Comparison of ENCODE assay signal across 17 cellular contexts in genomic region chr1:2442676-2443075, GRCh38. TPM values are rescaled to one million over a fixed set of nuclear protein-coding genes. Genes with fewer than 3 reads are reported as not detected.
A peak's percentile ranks its signal among the peaks of the same experiment; 100 is the strongest.
DNase-seq lines count a peak whose midpoint lies in the region; ATAC-seq and TF ChIP-seq lines count a peak whose summit lies in the region.
"Had no signal": no experiment of that assay in that cellular context is flagged by ENCODE, and none has a peak within 500 bp of the region (broad histone marks: within the 10 kb centered on the region; RNA-seq: fewer than 3 reads in every experiment).

No MANE protein-coding gene starts in this region.

- H3K4me3 Mint-ChIP-seq in central memory CD8-positive, alpha-beta T cell: peak overlapping the region; percentile 6
- H3K4me3 Mint-ChIP-seq in nephron: peak overlapping the region; percentile 50 to 64 (median 56)
- H3K4me3 Mint-ChIP-seq: GM23338 had no signal

- no peak for TF ChIP-seq POLR2A in thyroid gland (IDR thresholded peaks at IDR 0.05)

- intact Hi-C loops in thyroid gland (cut with DNase I): no loop called here

- CTCF ChIA-PET in RWPE1 (lab: Yijun Ruan, JAX): interaction anchor here (0.7 kb wide), 1 partner anchor 720 kb away, joined by 3 read pairs; no protein-coding TSS in a partner anchor

- H3K36me3 ChIP-seq in thyroid gland: no peaks in the 10 kb centered on the region
- no peaks in the 10 kb centered on the region for H3K36me3 ChIP-seq in H7 (replicated peaks; ENCODE audit: control insufficient read depth, insufficient read depth, low read length)
- H3K36me3 ChIP-seq in WERI-Rb-1: no peaks in the 10 kb centered on the region
- H3K36me3 ChIP-seq: BE2C, MG63 had no signal

- H3K9me3 Mint-ChIP-seq in central memory CD8-positive, alpha-beta T cell: no peaks in the 10 kb centered on the region
- H3K9me3 Mint-ChIP-seq in nephron: no peaks in the 10 kb centered on the region
- H3K9me3 Mint-ChIP-seq: GM23338 had no signal

- no peak overlapping the region for H3K27ac Mint-ChIP-seq in central memory CD8-positive, alpha-beta T cell (ENCODE audit: low read depth)
- no peak overlapping the region for H3K27ac Mint-ChIP-seq in nephron
- H3K27ac Mint-ChIP-seq: GM23338 had no signal

- WGBS in thyroid gland, 2 donors: 40% methylated on average over 1 of the region's 6 CpGs; no CpG with 5 or more reads in 1 of the 2 donors

- peak overlapping the region; percentile 49 for H3K27ac ChIP-seq in RWPE1
- no peak overlapping the region for H3K27ac ChIP-seq in thyroid gland
- no peak overlapping the region for H3K27ac ChIP-seq in WERI-Rb-1
- H3K27ac ChIP-seq: PC-9 had no signal

- no peaks in the 10 kb centered on the region for H3K27me3 Mint-ChIP-seq in central memory CD8-positive, alpha-beta T cell
- peaks cover 51% of the 10 kb centered on the region for H3K27me3 Mint-ChIP-seq in nephron (ENCODE audit: low read depth)

- DNase-seq in RWPE1 (ENCODE audit: low spot score) (no peak), thyroid gland (peak; percentile 18 to 22), H7 (no peak), foreskin fibroblast (no peak), WERI-Rb-1 (no peak)
- no peak for DNase-seq in central memory CD8-positive, alpha-beta T cell (ENCODE audit: low spot score in 2 of 2)
- DNase-seq: BE2C, MG63, NCI-H1092 treated with DMSO at 0.1 percent for 48 hours, NCI-H1694 treated with DMSO at 0.1 percent for 48 hours, NCI-H446 treated with DMSO at 0.1 percent for 48 hours, NCI-H748 treated with DMSO at 0.1 percent for 48 hours, PC-9, SHP77 had no signal

- TF ChIP-seq CTCF in RWPE1 (conservative IDR thresholded peaks at IDR 0.05; ENCODE audit: low read depth): no peak
- TF ChIP-seq CTCF in nephron (IDR thresholded peaks at IDR 0.05; ENCODE audit: unreplicated experiment in 3 of 3): no peak
- TF ChIP-seq CTCF in thyroid gland (IDR thresholded peaks at IDR 0.05): no peak
- no peak for TF ChIP-seq CTCF in foreskin fibroblast (IDR thresholded peaks at IDR 0.05; ENCODE audit: low read depth, low read length)
- no peak for TF ChIP-seq CTCF in WERI-Rb-1 (IDR thresholded peaks at IDR 0.05; ENCODE audit: low read depth, low read length)

- H3K27me3 ChIP-seq in thyroid gland (peaks cover 5% of the 10 kb centered on the region), H7 (ENCODE audit: control insufficient read depth, insufficient read depth, low read length) (peaks cover 27% of the 10 kb centered on the region), WERI-Rb-1 (ENCODE audit: insufficient read depth, low read depth, severe bottlenecking) (peaks cover 13% of the 10 kb centered on the region)

- H3K4me3 ChIP-seq in thyroid gland (replicated peaks in 1 of 3) (no peak overlapping the region), H7 (ENCODE audit: insufficient read depth, low read depth, low read length) (no peak overlapping the region), foreskin fibroblast (ENCODE audit: low read depth in 1 of 2, low read length in 2 of 2) (no peak overlapping the region), WERI-Rb-1 (ENCODE audit: low read depth, low read length) (no peak overlapping the region)
- H3K4me3 ChIP-seq: MG63, PC-9 had no signal

- H3K9me3 ChIP-seq in thyroid gland: no peaks in the 10 kb centered on the region
- no peaks in the 10 kb centered on the region for H3K9me3 ChIP-seq in WERI-Rb-1 (ENCODE audit: severe bottlenecking)
- H3K9me3 ChIP-seq: BE2C, MG63 had no signal

- no peak for ATAC-seq in central memory CD8-positive, alpha-beta T cell (replicated peaks; ENCODE audit: extremely low read depth, poor library complexity, severe bottlenecking)

- no peaks in the 10 kb centered on the region for H3K4me1 Mint-ChIP-seq in central memory CD8-positive, alpha-beta T cell
- H3K4me1 Mint-ChIP-seq in nephron: no peaks in the 10 kb centered on the region

- no peaks in the 10 kb centered on the region for H3K4me1 ChIP-seq in thyroid gland
- H3K4me1 ChIP-seq: BE2C had no signal

- peaks cover 3% of the 10 kb centered on the region for H3K36me3 Mint-ChIP-seq in central memory CD8-positive, alpha-beta T cell (ENCODE audit: insufficient read depth)
- no peaks in the 10 kb centered on the region for H3K36me3 Mint-ChIP-seq in nephron (ENCODE audit: low read depth)

- POLR2A ChIA-PET in RWPE1 (lab: Yijun Ruan, JAX; ENCODE audit: low non-redundant PET): no interaction called here

RNA-seq across cellular contexts. Expression of gene PEX10, which starts 30.3 kb away (rescaled TPM):
- total RNA-seq in thyroid gland: 10 to 100 TPM; 25.0 to 35.2 (median 33.5) TPM
- 75.9 and 89.6 TPM in 2 replicates for total RNA-seq in H7 (2014; rRNA removed; shearing (Covaris generic))

RNA-seq across cellular contexts. Expression of gene PLCH2, which starts 33.4 kb away (rescaled TPM):
- 1 to 10 TPM in 2 of 4 donors, under 1 TPM in 2; 0.29 to 2.2 (median 0.76) TPM for total RNA-seq in thyroid gland
- 0.24 and 0.37 TPM in 2 replicates for total RNA-seq in H7 (2014; rRNA removed; shearing (Covaris generic))
- total RNA-seq: Daoy had no signal

RNA-seq across cellular contexts. Expression of gene RER1, which starts 51.0 kb away (rescaled TPM):
- total RNA-seq in thyroid gland: 100 to 1,000 TPM in 1 of 4 donors, 10 to 100 TPM in 3; 73.5 to 101 (median 83.7) TPM
- total RNA-seq in H7 (2014; rRNA removed; shearing (Covaris generic)): 95.4 and 133 TPM in 2 replicates

RNA-seq across cellular contexts. Expression of gene MORN1, which starts 51.3 kb away (rescaled TPM):
- 10 to 100 TPM; 23.3 to 45.3 (median 33.8) TPM for total RNA-seq in thyroid gland
- total RNA-seq in H7 (2014; rRNA removed; shearing (Covaris generic)): 12.7 and 14.3 TPM in 2 replicates

Comparison
In these comparisons a context has a peak if more than half of its experiments do, and no peak if none do; other contexts are left out.
1. DNase-seq: peak in thyroid gland (2 of 2); none in RWPE1 (single experiment), central memory CD8-positive, alpha-beta T cell (0 of 2), H7 (single experiment), foreskin fibroblast (0 of 2) and WERI-Rb-1 (single experiment).